Comparison of ENCODE assay signal across 14 cellular contexts in the genomic region with DNA sequence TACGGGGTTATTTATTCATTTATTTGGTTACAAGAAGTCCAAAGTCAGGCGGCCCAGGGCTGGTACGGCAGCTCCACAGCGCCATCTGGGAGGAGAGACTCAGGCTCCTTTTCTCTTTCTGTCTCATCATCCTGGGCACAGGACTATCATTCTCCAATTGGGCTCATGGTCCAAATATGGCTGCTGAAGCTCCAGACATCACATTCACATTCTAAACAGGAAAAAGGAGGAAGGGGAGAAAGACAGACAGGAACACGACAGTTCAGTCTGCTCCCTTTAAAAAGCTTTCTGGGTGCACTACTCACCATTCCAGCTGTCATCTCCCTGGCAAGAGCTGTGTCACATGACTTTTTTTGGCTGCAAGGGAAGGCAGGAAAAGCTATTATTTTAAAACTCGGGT.
DNase-seq lines count a peak whose midpoint lies in the region; ATAC-seq and TF ChIP-seq lines count a peak whose summit lies in the region.
"Had no signal": no experiment of that assay in that cellular context is flagged by ENCODE, and none has a peak within 500 bp of the region (broad histone marks: within the 10 kb centered on the region; RNA-seq: fewer than 3 reads in every experiment).

No MANE protein-coding gene starts in this region.

- TF ChIP-seq CTCF in OCI-LY7 (conservative IDR thresholded peaks at IDR 0.05; ENCODE audit: low read length) (peak; percentile 27; the same call in 1 of the 2 replicates), epithelial cell of proximal tubule (conservative IDR thresholded peaks at IDR 0.05; ENCODE audit: low read depth, low read length) (peak; percentile 62), stomach (IDR thresholded peaks at IDR 0.05) (no peak)

- H3K9me3 ChIP-seq in OCI-LY7 (ENCODE audit: low read length) (no peaks in the 10 kb centered on the region), stomach (peaks cover 0 to 13% (median 12%) of the 10 kb centered on the region in 4 donors)
- H3K9me3 ChIP-seq: sigmoid colon had no signal

- H3K27ac ChIP-seq in OCI-LY7 (ENCODE audit: low read depth, low read length, poor library complexity, severe bottlenecking) (no peak overlapping the region), stomach (no peak overlapping the region)
- H3K27ac ChIP-seq: sigmoid colon, SK-N-MC, suprapubic skin, VCaP had no signal

- POLR2A ChIA-PET in OCI-LY7 (lab: Charles Lee), result no interaction called here

- no peak for ATAC-seq in HG02840 (IDR thresholded peaks at IDR 0.05; ENCODE audit: low FRiP score, unreplicated experiment)
- ATAC-seq: natural killer cell had no signal

- no peaks in the 10 kb centered on the region for H4K20me1 ChIP-seq in OCI-LY7 (ENCODE audit: insufficient read depth, low read length)

- CTCF ChIA-PET in OCI-LY7 (lab: Charles Lee; ENCODE audit: unreplicated experiment), result no interaction called here

- BruUV-seq in OCI-LY7 (replicated peaks; lab: Mats Ljungman, UMichigan), result no TSS peak

- no peak for TF ChIP-seq EP300 in stomach (IDR thresholded peaks at IDR 0.05)

- no peaks in the 10 kb centered on the region for H3K79me2 ChIP-seq in OCI-LY7 (ENCODE audit: insufficient read depth, low read depth, low read length)

- 68 to 76% (median 70%) methylated on average over 6 of the region's 6 CpGs for WGBS in stomach, 5 donors

- H3K36me3 ChIP-seq in OCI-LY7 (ENCODE audit: insufficient read depth, low read length) (no peaks in the 10 kb centered on the region), stomach (no peaks in the 10 kb centered on the region)
- H3K36me3 ChIP-seq: sigmoid colon, suprapubic skin had no signal

- intact Hi-C loops in OCI-LY7 (cut with micrococcal nuclease; ENCODE audit: unreplicated experiment) (no loop called here), stomach (cut with DNase I; ENCODE audit: low total_unique reads) (loop anchor here (10.0 kb wide), 1 partner anchor 235 kb away; no protein-coding TSS in a partner anchor)

- DNase-seq in H4 (ENCODE audit: low spot score) (peak; percentile 20), OCI-LY7 (ENCODE audit: low spot score) (no peak), epithelial cell of proximal tubule (ENCODE audit: low read depth) (no peak), stomach (peak; percentile 28), germinal center (ENCODE audit: low spot score) (no peak), NCI-H524 treated with DMSO at 0.1 percent for 48 hours (lab: John Stamatoyannopoulos, UW) (no peak)
- DNase-seq: effector CD8-positive, alpha-beta T cell; natural killer cell; NCI-H1694; sigmoid colon had no signal

- H2AFZ ChIP-seq in OCI-LY7 (ENCODE audit: low read length), result no peak overlapping the region

- no peak for TF ChIP-seq POLR2A in stomach (IDR thresholded peaks at IDR 0.05)

- no peaks in the 10 kb centered on the region for H3K9me2 ChIP-seq in OCI-LY7 (ENCODE audit: insufficient read depth, low read length)

- H3K4me3 ChIP-seq in OCI-LY7 (ENCODE audit: low read depth, low read length, poor library complexity, severe bottlenecking) (no peak overlapping the region), epithelial cell of proximal tubule (ENCODE audit: low read depth, low read length) (no peak overlapping the region), stomach (no peak overlapping the region)
- H3K4me3 ChIP-seq: sigmoid colon, SK-N-MC, suprapubic skin had no signal

- no peaks in the 10 kb centered on the region for H3K4me1 ChIP-seq in OCI-LY7 (ENCODE audit: insufficient read depth, low read length, poor library complexity, severe bottlenecking)
- no peaks in the 10 kb centered on the region for H3K4me1 ChIP-seq in stomach
- H3K4me1 ChIP-seq: suprapubic skin had no signal

- peaks cover 0 to 16% (median 0%) of the 10 kb centered on the region in 3 donors for H3K27me3 ChIP-seq in stomach
- H3K27me3 ChIP-seq: sigmoid colon, suprapubic skin had no signal

- no peak overlapping the region for H3K4me2 ChIP-seq in OCI-LY7 (ENCODE audit: low read length)

Comparison
In these comparisons a context has a peak if more than half of its experiments do, and no peak if none do; other contexts are left out.
1. DNase-seq: peak in H4 (single experiment) and stomach (single experiment); none in OCI-LY7 (single experiment), epithelial cell of proximal tubule (single experiment), germinal center (single experiment) and NCI-H524 treated with DMSO at 0.1 percent for 48 hours (single experiment).
2. CTCF ChIP-seq: peak in OCI-LY7 (single experiment) and epithelial cell of proximal tubule (single experiment); none in stomach (0 of 7).